8 cellular contexts compared by ENCODE assay signal in the genomic region with DNA sequence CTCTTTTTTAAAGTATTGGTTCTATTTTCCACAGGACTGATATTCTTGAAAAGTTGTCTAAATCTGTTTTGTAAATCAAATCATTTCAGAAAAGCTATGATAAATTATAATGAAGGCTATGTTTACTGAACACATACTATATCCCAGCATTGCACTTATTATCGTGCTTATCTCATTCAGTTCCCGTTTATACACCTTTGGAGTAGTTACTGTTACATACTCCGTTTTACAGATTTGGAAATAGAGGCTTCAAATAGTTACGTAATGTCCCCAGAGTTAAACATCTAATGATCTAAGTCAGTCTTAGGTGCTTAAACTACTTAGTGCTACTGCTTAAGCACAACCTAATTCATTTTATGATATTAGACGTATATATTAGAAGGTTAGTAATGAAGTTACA. TPM values are rescaled to one million over a fixed set of nuclear protein-coding genes. Genes with fewer than 3 reads are reported as not detected.
DNase-seq lines count a peak whose midpoint lies in the region; ATAC-seq and TF ChIP-seq lines count a peak whose summit lies in the region.

No MANE protein-coding gene starts in this region.

- H3K4me2 ChIP-seq in mesendoderm (ENCODE audit: low read length), result peak overlapping the region; percentile 92

- H3K18ac ChIP-seq in mesendoderm (ENCODE audit: low read length), result no peak overlapping the region

- no peak for TF ChIP-seq CTCF in heart right ventricle (IDR thresholded peaks at IDR 0.05)
- TF ChIP-seq CTCF in cardiac fibroblast (IDR thresholded peaks at IDR 0.05; ENCODE audit: low read depth, low read length), result no peak
- TF ChIP-seq CTCF in uterus (IDR thresholded peaks at IDR 0.05), result no peak

- no peak for DNase-seq in heart right ventricle
- DNase-seq in left cardiac atrium, result no peak
- no peak for DNase-seq in cardiac fibroblast (ENCODE audit: low read depth in 2 of 2)
- DNase-seq in mesendoderm, result no peak
- DNase-seq in uterus, result no peak
- no peak for DNase-seq in NCI-H2107 (lab: John Stamatoyannopoulos, UW)
- no peak for DNase-seq in NCI-H187 (lab: John Stamatoyannopoulos, UW)

- H3K36me3 ChIP-seq in heart right ventricle, result no peaks in the 10 kb centered on the region
- no peaks in the 10 kb centered on the region for H3K36me3 ChIP-seq in mesendoderm (ENCODE audit: control insufficient read depth, insufficient read depth, low read length)
- H3K36me3 ChIP-seq in uterus, result no peaks in the 10 kb centered on the region

- H3K56ac ChIP-seq in mesendoderm (ENCODE audit: low read length), result peak overlapping the region; percentile 42

- TF ChIP-seq POLR2A in uterus (IDR thresholded peaks at IDR 0.05), result no peak

- 53 to 65% methylated on average over 5 of the region's 5 CpGs for WGBS in heart right ventricle, 2 donors
- no CpG with 5 or more reads among the region's 5 CpGs for WGBS in mesendoderm (ENCODE audit: extremely low coverage, insufficient coverage, low lambda C conversion rate)

- peak overlapping the region in 7 of 10 donors; percentile 92 to 98 (median 96) for H3K27ac ChIP-seq in heart right ventricle
- no peak overlapping the region for H3K27ac ChIP-seq in mesendoderm (ENCODE audit: low read depth, low read length)
- peak overlapping the region; percentile 95 to 96 for H3K27ac ChIP-seq in uterus

- H3K79me1 ChIP-seq in mesendoderm (ENCODE audit: low read length), result peaks cover 3% of the 10 kb centered on the region

- H2BK5ac ChIP-seq in mesendoderm (ENCODE audit: low read length), result no peak overlapping the region

- peaks cover 50% of the 10 kb centered on the region for H3K79me2 ChIP-seq in mesendoderm (ENCODE audit: control insufficient read depth, insufficient read depth, low read length)

- peak overlapping the region; percentile 92 for H3K9ac ChIP-seq in mesendoderm (ENCODE audit: low read length)

- intact Hi-C loops in heart right ventricle (cut with DNase I), result loop anchor here (1.0 to 10.0 kb wide), 7 partner anchors 46 to 278 kb away; partner anchors contain the start of gene CNOT4 (in 8 of the 10)
- intact Hi-C loops in left cardiac atrium (cut with DNase I), result loop anchor here (1.0 to 5.0 kb wide), 3 partner anchors 47 to 278 kb away; partner anchors contain the start of gene CNOT4 (in 1 of the 2)
- intact Hi-C loops in uterus (cut with DNase I; ENCODE audit: low total_unique reads), result no loop called here

- no peak overlapping the region for H3K23ac ChIP-seq in mesendoderm (ENCODE audit: low read length)

- H2BK120ac ChIP-seq in mesendoderm (ENCODE audit: low read depth, low read length), result no peak overlapping the region

- H3K9me3 ChIP-seq in heart right ventricle (no peaks in the 10 kb centered on the region), uterus (no peaks in the 10 kb centered on the region)

- H3K4me1 ChIP-seq in heart right ventricle (peaks cover 0 to 31% (median 14%) of the 10 kb centered on the region in 9 donors), mesendoderm (ENCODE audit: control insufficient read depth, low read depth, low read length) (peaks cover 2% of the 10 kb centered on the region), uterus (peaks cover 6% of the 10 kb centered on the region in 2 donors)

- peak overlapping the region; percentile 68 to 89 (median 82) for H3K4me3 ChIP-seq in heart right ventricle
- H3K4me3 ChIP-seq in cardiac fibroblast (replicated peaks in 1 of 2; ENCODE audit: low read depth in 2 of 2, low read length in 2 of 2), result peak overlapping the region; percentile 97 to 98
- peak overlapping the region; percentile 86 for H3K4me3 ChIP-seq in mesendoderm (ENCODE audit: low read length)
- H3K4me3 ChIP-seq in uterus, result peak overlapping the region; percentile 74 to 81

- H3K27me3 ChIP-seq in heart right ventricle (no peaks in the 10 kb centered on the region), mesendoderm (ENCODE audit: insufficient read depth, low read length, poor library complexity) (no peaks in the 10 kb centered on the region), uterus (no peaks in the 10 kb centered on the region)

- H2BK15ac ChIP-seq in mesendoderm (replicated peaks; ENCODE audit: low read depth), result no peak overlapping the region

- ATAC-seq in heart right ventricle, result no peak
- ATAC-seq in left cardiac atrium, result no peak
- ATAC-seq in GM21529 (IDR thresholded peaks at IDR 0.05; ENCODE audit: unreplicated experiment), result no peak

- no peak overlapping the region for H3K4ac ChIP-seq in mesendoderm (ENCODE audit: low read depth, low read length)

- H4K5ac ChIP-seq in mesendoderm (ENCODE audit: low read length), result no peak overlapping the region

- no peak overlapping the region for H2AK5ac ChIP-seq in mesendoderm (ENCODE audit: low read length)

- H4K8ac ChIP-seq in mesendoderm (ENCODE audit: low read depth, low read length), result no peak overlapping the region

RNA-seq across cellular contexts. Expression of gene NUP205, which starts 1.2 kb away (rescaled TPM):
- total RNA-seq in heart right ventricle, result 10 to 100 TPM; 11.6 to 20.6 (median 14.1) TPM
- 10 to 100 TPM; 13.7 to 23.6 TPM for polyA plus RNA-seq in heart right ventricle
- 10 to 100 TPM; 18.6 to 26.0 TPM for total RNA-seq in left cardiac atrium
- 128 TPM for polyA plus RNA-seq in mesendoderm (2013, experiment 1 of 2)
- 121 TPM for polyA plus RNA-seq in mesendoderm (2013, experiment 2 of 2)
- 10 to 100 TPM; 21.0 to 65.9 (median 47.6) TPM for total RNA-seq in uterus

RNA-seq across cellular contexts. Expression of gene CNOT4, which starts 49.0 kb away (rescaled TPM):
- total RNA-seq in heart right ventricle (10 to 100 TPM; 24.4 to 31.7 (median 27.8) TPM), left cardiac atrium (10 to 100 TPM; 25.0 to 28.0 TPM), uterus (10 to 100 TPM; 13.2 to 35.6 (median 20.6) TPM)
- polyA plus RNA-seq in heart right ventricle, result 10 to 100 TPM in 1 of 2 donors, 1 to 10 TPM in 1; 5.2 to 15.8 TPM
- 18.4 TPM for polyA plus RNA-seq in mesendoderm (2013, experiment 1 of 2)
- polyA plus RNA-seq in mesendoderm (2013, experiment 2 of 2), result 19.0 TPM
